ENCODE assay signal across 1 cellular context in the genomic region with DNA sequence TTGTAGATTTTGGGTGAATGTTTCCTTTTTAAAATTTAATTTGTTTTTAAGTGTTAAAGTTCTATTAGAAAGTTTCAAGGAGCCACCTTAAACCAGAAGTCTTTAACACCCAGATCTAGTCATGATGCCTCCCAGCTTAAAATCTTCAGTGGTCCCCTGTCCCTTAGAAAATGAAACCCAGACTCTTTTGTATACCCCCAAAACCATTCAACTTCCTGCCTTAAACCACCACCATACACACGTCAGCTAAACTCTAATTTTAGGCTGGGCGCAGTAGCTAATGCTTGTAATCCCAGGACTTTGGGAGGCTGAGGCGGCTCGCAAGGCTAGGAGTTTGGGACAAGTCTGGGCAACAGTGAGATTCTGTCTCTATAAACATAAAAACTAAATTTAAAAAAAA.
TF ChIP-seq lines count a peak whose summit lies in the region.

No MANE protein-coding gene starts in this region.

TF ChIP-seq in GM12878, 131 proteins besides CTCF, POLR2A, EP300 and RAD21:
- TF ChIP-seq CUX1 (IDR thresholded peaks at IDR 0.05; ENCODE audit: insufficient replicate concordance, low read depth, low read length) (no peak), RUNX3 (IDR thresholded peaks at IDR 0.05; ENCODE audit: low read length) (peak; percentile 67), RB1 (IDR thresholded peaks at IDR 0.05; ENCODE audit: borderline replicate concordance) (no peak), JUNB (IDR thresholded peaks at IDR 0.05) (peak; percentile 22; the same call in 1 of the 2 replicates), TCF3 (IDR thresholded peaks at IDR 0.05; ENCODE audit: borderline replicate concordance, insufficient read depth, low read depth, low read length) (no peak), SMAD5 (IDR thresholded peaks at IDR 0.05; ENCODE audit: low read depth) (no peak), HDGF (IDR thresholded peaks at IDR 0.05) (no peak), ETV6 (conservative IDR thresholded peaks at IDR 0.05 in 1 of 2, IDR thresholded peaks at IDR 0.05 in 1 of 2; ENCODE audit: borderline replicate concordance in 1 of 2, low read depth in 1 of 2) (no peak)
- TF ChIP-seq, protein P1, sequence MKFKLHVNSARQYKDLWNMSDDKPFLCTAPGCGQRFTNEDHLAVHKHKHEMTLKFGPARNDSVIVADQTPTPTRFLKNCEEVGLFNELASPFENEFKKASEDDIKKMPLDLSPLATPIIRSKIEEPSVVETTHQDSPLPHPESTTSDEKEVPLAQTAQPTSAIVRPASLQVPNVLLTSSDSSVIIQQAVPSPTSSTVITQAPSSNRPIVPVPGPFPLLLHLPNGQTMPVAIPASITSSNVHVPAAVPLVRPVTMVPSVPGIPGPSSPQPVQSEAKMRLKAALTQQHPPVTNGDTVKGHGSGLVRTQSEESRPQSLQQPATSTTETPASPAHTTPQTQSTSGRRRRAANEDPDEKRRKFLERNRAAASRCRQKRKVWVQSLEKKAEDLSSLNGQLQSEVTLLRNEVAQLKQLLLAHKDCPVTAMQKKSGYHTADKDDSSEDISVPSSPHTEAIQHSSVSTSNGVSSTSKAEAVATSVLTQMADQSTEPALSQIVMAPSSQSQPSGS (IDR thresholded peaks at IDR 0.05; ENCODE audit: low read length) = peak; percentile 27; the same call in 1 of the 2 replicates
- TF ChIP-seq, protein P2, sequence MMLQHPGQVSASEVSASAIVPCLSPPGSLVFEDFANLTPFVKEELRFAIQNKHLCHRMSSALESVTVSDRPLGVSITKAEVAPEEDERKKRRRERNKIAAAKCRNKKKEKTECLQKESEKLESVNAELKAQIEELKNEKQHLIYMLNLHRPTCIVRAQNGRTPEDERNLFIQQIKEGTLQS (IDR thresholded peaks at IDR 0.05; ENCODE audit: borderline replicate concordance, extremely low read depth, low read depth, low read length) = no peak
